8 cellular contexts compared by ENCODE assay signal in the genomic region with DNA sequence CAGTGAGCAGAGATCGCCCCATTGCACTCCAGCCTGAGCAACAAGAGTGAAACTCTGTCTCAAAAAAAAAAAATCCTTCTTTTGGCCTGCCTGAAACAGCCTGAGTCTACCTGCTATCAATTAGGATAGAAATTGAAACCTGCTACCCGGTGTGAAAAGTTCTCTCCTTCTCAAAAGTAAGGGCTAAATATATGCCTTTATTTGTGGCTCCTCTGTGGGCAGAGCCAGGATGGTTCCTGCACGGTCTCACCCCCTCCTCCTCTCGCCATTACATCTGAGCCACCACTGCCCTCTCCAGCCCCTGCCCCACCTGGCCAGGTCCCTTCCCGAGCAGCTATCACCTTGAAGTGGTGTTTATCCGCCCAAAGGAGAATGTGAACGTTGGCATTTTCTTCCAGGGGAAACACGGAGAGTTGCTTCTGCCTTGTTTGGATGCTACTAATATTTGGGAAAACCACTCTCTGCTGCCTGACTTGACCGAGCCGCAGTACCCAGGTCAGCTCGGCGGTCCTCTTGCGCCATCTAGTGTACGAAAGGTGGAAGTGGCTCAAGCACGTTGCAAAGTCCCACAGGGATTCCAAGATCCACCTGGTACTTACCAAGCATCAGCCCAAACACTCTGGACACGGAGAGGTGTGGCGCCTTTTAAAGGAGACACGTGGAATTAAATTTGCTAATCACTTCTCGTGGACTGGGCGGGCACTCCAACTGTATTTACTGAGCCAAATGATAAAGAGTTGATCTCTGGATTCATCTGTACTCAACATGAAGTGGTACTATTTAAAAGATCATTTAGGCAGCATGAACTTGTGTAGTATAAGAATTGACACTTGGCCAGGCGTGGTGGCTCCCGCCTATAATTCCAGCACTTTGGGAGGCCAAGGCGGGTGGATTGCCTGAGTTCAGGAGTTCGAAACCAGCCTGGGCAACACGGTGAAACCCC. TPM values are rescaled to one million over a fixed set of nuclear protein-coding genes. Genes with fewer than 3 reads are reported as not detected.
DNase-seq lines count a peak whose midpoint lies in the region; ATAC-seq and TF ChIP-seq lines count a peak whose summit lies in the region.

No MANE protein-coding gene starts in this region.

- TF ChIP-seq CTCF in GM10266 (IDR thresholded peaks at IDR 0.05; ENCODE audit: control insufficient read depth, insufficient read depth, low read depth, missing control alignments) (peak; percentile 96), left lung (IDR thresholded peaks at IDR 0.05) (peak; percentile 85 to 95)

- no peak overlapping the region for H3K27ac ChIP-seq in left lung

- DNase-seq in GM10266 (ENCODE audit: extremely low spot score) (peak; percentile 79), NCI-H446 (lab: John Stamatoyannopoulos, UW) (peak; percentile 56 to 77), cerebellum (ENCODE audit: low spot score) (peak; percentile 82), left lung (peak; percentile 71 to 86)
- DNase-seq in activated CD4-positive, alpha-beta T cell treated with anti-CD3 and anti-CD28 coated beads for 24 hours (ENCODE audit: low read depth in 2 of 2): peak; percentile 39 to 53
- DNase-seq in stimulated activated CD4-positive, alpha-beta T cell treated with anti-CD3 and anti-CD28 coated beads, TNF-alpha, amount 100 ng/mL, for 1 hour (ENCODE audit: low read depth in 3 of 3, low spot score in 1 of 3): peak; percentile 21 to 43 (median 37)

- H3K4me1 ChIP-seq in left lung: peaks cover 2 to 6% of the 10 kb centered on the region in 2 donors

- no peaks in the 10 kb centered on the region for H3K9me3 ChIP-seq in left lung

- peak; percentile 56 for ATAC-seq in HG03045 (IDR thresholded peaks at IDR 0.05; ENCODE audit: unreplicated experiment)
- peak; percentile 99 for ATAC-seq in left lung
- no peak for ATAC-seq in GM18858 (IDR thresholded peaks at IDR 0.05; ENCODE audit: unreplicated experiment)

- H3K27me3 ChIP-seq in left lung: no peaks in the 10 kb centered on the region

- H3K36me3 ChIP-seq in left lung: no peaks in the 10 kb centered on the region

- intact Hi-C loops in left lung (cut with DNase I): no loop called here

- H3K4me3 ChIP-seq in left lung: no peak overlapping the region

RNA-seq across cellular contexts. Expression of a gene that starts 31.9 kb away (rescaled TPM):
- total RNA-seq in cerebellum (26.9 TPM), left lung (10 to 100 TPM; 16.6 to 21.3 TPM)

RNA-seq across cellular contexts. Expression of a gene that starts 41.4 kb away (rescaled TPM):
- total RNA-seq in cerebellum: 11.1 TPM
- 10 to 100 TPM; 64.1 to 83.4 TPM for total RNA-seq in left lung
